31 cellular contexts compared by ENCODE assay signal in genomic region chr3:30886888-30887287, GRCh38. TPM values are rescaled to one million over a fixed set of nuclear protein-coding genes. Genes with fewer than 3 reads are reported as not detected.
"Had no signal": no experiment of that assay in that cellular context is flagged by ENCODE, and none has a peak within 500 bp of the region (broad histone marks: within the 10 kb centered on the region; RNA-seq: fewer than 3 reads in every experiment).

No MANE protein-coding gene starts in this region.

- DNase-seq: activated B cell treated with CpG ODN at 0.5 μM for 24 hours; activated CD4-positive, alpha-beta T cell treated with anti-CD3 and anti-CD28 coated beads for 1 hour; activated CD4-positive, alpha-beta T cell treated with anti-CD3 and anti-CD28 coated beads, Interleukin-2, amount 10 ng/mL, durations not matched to agents 24 days and 14 days; activated CD4-positive, alpha-beta T cell treated with anti-CD3 and anti-CD28 coated beads, Interleukin-2, amount 50 U/mL, for 48 hours; activated CD8-positive, alpha-beta memory T cell treated with anti-CD3 and anti-CD28 coated beads, Interleukin-2, amount 10 ng/mL, durations not matched to agents 7 days and 5 days; activated effector memory CD4-positive, alpha-beta T cell treated with Interleukin-2 at 50 U/mL for 16 hours; activated naive CD4-positive, alpha-beta T cell; activated T-cell treated with anti-CD3 and anti-CD28 coated beads, Interleukin-2, amount 50 U/mL, for 24 hours; amniotic stem cell; KG1; NCI-H1092; NCI-H1417 treated with DMSO at 0.1 percent for 48 hours; NCI-H1694; NCI-H2029; NCI-H2107; NCI-H2171 treated with DMSO at 0.1 percent for 48 hours; NCI-H345; NCI-H510A; NCI-H526 treated with DMSO at 0.1 percent for 48 hours; NK-92 treated with Interleukin-12 subunit alpha and Interleukin-12 subunit beta, amount 100 ng/mL, for 24 hours; OCI-M1; Peyer's patch; SIG-M5; T-helper 17 cell; T-helper 9 cell had no signal

- H3K27ac ChIP-seq: cardiac muscle cell, Peyer's patch had no signal

- H3K36me3 ChIP-seq: cardiac muscle cell, Peyer's patch had no signal

- H3K9me3 ChIP-seq: Peyer's patch had no signal

- ATAC-seq: activated CD8-positive, alpha-beta memory T cell treated with anti-CD3 and anti-CD28 coated beads, Interleukin-2, amount 10 ng/mL, durations not matched to agents 7 days and 5 days; T-helper 17 cell had no signal

- H3K4me3 ChIP-seq: cardiac muscle cell, Peyer's patch had no signal

- H3K4me1 Mint-ChIP-seq: brain had no signal

- H3K27me3 ChIP-seq: Peyer's patch had no signal

- H3K27ac Mint-ChIP-seq: activated B cell treated with CpG ODN at 0.5 μM for 24 hours; activated CD4-positive, alpha-beta T cell treated with anti-CD3 and anti-CD28 coated beads, Interleukin-2, amount 10 ng/mL, durations not matched to agents 24 days and 14 days; activated CD8-positive, alpha-beta memory T cell treated with anti-CD3 and anti-CD28 coated beads, Interleukin-2, amount 10 ng/mL, durations not matched to agents 7 days and 5 days; activated naive CD4-positive, alpha-beta T cell treated with anti-CD3 and anti-CD28 coated beads, Interleukin-2, amount 50 U/mL, for 24 hours; activated T-cell treated with anti-CD3 and anti-CD28 coated beads, Interleukin-2, amount 50 U/mL, for 24 hours; activated T-helper 1 cell treated with anti-CD3 and anti-CD28 coated beads, Interleukin-12 subunit alpha, Interleukin-12 subunit beta, Interleukin-2, Interleukin-4 antibody, amounts not matched to agents 30 ng/mL and 10 ng/mL and 1 ng/mL, durations not matched to agents 14 hours and 24 hours and 36 hours; brain; T-helper 17 cell had no signal

- H3K9me3 Mint-ChIP-seq: activated B cell treated with CpG ODN at 0.5 μM for 24 hours; activated naive CD4-positive, alpha-beta T cell treated with anti-CD3 and anti-CD28 coated beads, Interleukin-2, amount 50 U/mL, for 24 hours; brain had no signal

- FAIRE-seq: astrocyte had no signal

- H3K4me1 ChIP-seq: Peyer's patch had no signal

- H3K4me3 Mint-ChIP-seq: activated B cell treated with CpG ODN at 0.5 μM for 24 hours; activated CD4-positive, alpha-beta T cell treated with anti-CD3 and anti-CD28 coated beads, Interleukin-2, amount 10 ng/mL, durations not matched to agents 24 days and 14 days; activated CD8-positive, alpha-beta memory T cell treated with anti-CD3 and anti-CD28 coated beads, Interleukin-2, amount 10 ng/mL, durations not matched to agents 7 days and 5 days; activated naive CD4-positive, alpha-beta T cell treated with anti-CD3 and anti-CD28 coated beads, Interleukin-2, amount 50 U/mL, for 24 hours; activated T-cell treated with anti-CD3 and anti-CD28 coated beads, Interleukin-2, amount 50 U/mL, for 24 hours; activated T-helper 1 cell treated with anti-CD3 and anti-CD28 coated beads, Interleukin-12 subunit alpha, Interleukin-12 subunit beta, Interleukin-2, Interleukin-4 antibody, amounts not matched to agents 30 ng/mL and 10 ng/mL and 1 ng/mL, durations not matched to agents 14 hours and 24 hours and 36 hours; brain; T-helper 17 cell had no signal

- H3K36me3 Mint-ChIP-seq: activated CD8-positive, alpha-beta memory T cell treated with anti-CD3 and anti-CD28 coated beads, Interleukin-2, amount 10 ng/mL, durations not matched to agents 7 days and 5 days; activated naive CD4-positive, alpha-beta T cell treated with anti-CD3 and anti-CD28 coated beads, Interleukin-2, amount 50 U/mL, for 24 hours; brain had no signal

RNA-seq across cellular contexts. Expression of gene GADL1, which starts 7.6 kb away (rescaled TPM):
- total RNA-seq: activated B cell treated with CpG ODN at 0.5 μM for 24 hours; activated CD4-positive, alpha-beta T cell treated with anti-CD3 and anti-CD28 coated beads, Interleukin-2, amount 10 ng/mL, durations not matched to agents 24 days and 14 days; activated CD8-positive, alpha-beta memory T cell treated with anti-CD3 and anti-CD28 coated beads, Interleukin-2, amount 10 ng/mL, durations not matched to agents 7 days and 5 days; activated T-helper 1 cell treated with anti-CD3 and anti-CD28 coated beads, Interleukin-12 subunit alpha, Interleukin-12 subunit beta, Interleukin-2, Interleukin-4 antibody, amounts not matched to agents 30 ng/mL and 10 ng/mL and 1 ng/mL, durations not matched to agents 14 hours and 24 hours and 36 hours; MCF 10A; Peyer's patch; T-helper 17 cell had no signal
